ENCODE assay signal across 22 cellular contexts in the genomic region with DNA sequence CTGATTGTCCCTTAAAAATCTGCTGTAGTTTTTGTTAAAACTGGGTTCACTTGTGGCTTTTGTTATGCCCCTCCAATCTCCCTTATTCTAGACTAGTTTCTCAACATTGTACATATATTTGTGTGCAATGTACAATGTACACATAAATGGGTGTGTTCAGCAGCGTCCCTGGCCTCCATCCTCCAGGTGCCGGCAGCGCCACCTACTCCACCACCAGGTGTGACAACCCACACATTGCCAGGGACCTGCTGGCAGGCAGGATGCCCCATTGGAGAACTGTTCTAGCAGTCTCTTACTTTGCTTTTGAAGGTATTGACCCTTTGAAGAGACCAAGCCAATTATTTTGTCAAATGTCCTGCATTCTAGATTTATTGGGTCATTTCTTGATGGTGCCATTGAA.
DNase-seq lines count a peak whose midpoint lies in the region; ATAC-seq and TF ChIP-seq lines count a peak whose summit lies in the region.
"Had no signal": no experiment of that assay in that cellular context is flagged by ENCODE, and none has a peak within 500 bp of the region (broad histone marks: within the 10 kb centered on the region; RNA-seq: fewer than 3 reads in every experiment).

No MANE protein-coding gene starts in this region.

- H3K27ac ChIP-seq in 22Rv1, result no peak overlapping the region
- H3K27ac ChIP-seq: KMS-11, RWPE1 had no signal

- TF ChIP-seq CTCF in 22Rv1 (IDR thresholded peaks at IDR 0.05), result peak; percentile 30; the same call in 1 of the 2 replicates

- intact Hi-C loops in left colon (cut with DNase I, micrococcal nuclease), result no loop called here

- DNase-seq in COLO668 (lab: John Stamatoyannopoulos, UW; ENCODE audit: unreplicated experiment) (peak; percentile 55), NCI-H69 (lab: John Stamatoyannopoulos, UW) (peak; percentile 15), left colon (peak in 1 of 2 donors; percentile 36), NCI-H1930 (lab: John Stamatoyannopoulos, UW) (no peak), DMS79 (lab: John Stamatoyannopoulos, UW) (no peak)
- DNase-seq: CD8-positive, alpha-beta memory T cell; DMS153; IMR-90; MM.1S; NCI-H2029 treated with DMSO at 0.1 percent for 48 hours; NCI-H2227 treated with DMSO at 0.1 percent for 48 hours; NCI-H510A; NCI-H774; NK-92 treated with Interleukin-12 subunit alpha and Interleukin-12 subunit beta, amount 100 ng/mL, for 24 hours; SHP77; T-cell had no signal

- ATAC-seq in left colon (peak; percentile 75), GM19452 (IDR thresholded peaks at IDR 0.05; ENCODE audit: unreplicated experiment) (no peak)
- ATAC-seq: GM23338, Panc1, T-cell had no signal

Comparison
In these comparisons a context has a peak if more than half of its experiments do, and no peak if none do; other contexts are left out.
1. DNase-seq: peak in COLO668 (single experiment) and NCI-H69 (single experiment); none in NCI-H1930 (0 of 2) and DMS79 (single experiment).